ENCODE assay signal across 9 cellular contexts in the genomic region with DNA sequence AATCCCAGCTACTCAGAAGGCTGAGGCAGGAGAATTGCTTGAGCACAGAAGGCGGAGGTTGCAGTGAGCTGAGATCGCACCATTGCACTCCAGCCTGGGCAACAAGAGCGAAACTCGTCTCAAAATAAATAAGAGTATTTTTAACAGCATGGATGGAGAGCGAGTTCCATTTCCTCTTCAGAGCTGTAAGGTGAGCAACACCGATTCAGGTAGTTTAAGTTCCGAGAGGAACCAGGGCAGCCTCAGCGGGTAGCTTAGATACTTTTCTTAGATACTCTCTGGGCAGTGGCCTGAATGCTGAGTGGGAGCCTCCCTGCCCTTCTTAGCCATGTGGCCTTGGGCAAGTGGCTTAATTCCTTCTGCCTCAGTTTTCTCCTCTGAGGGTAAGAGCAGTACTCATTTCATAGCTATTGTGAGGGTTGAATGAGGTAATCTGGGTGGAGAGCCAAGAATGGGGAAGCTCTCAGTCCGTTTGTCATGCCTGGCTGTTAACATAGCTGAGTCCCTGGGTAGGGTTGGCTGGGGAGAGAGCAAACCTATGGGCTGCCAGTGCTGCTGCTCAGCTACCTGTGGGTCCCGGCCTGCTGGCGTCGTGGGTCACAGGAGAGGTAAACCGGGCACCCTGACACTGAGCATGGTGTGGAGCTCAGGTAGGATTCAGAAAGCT. TPM values are rescaled to one million over a fixed set of nuclear protein-coding genes. Genes with fewer than 3 reads are reported as not detected.
DNase-seq lines count a peak whose midpoint lies in the region; ATAC-seq, FAIRE-seq and TF ChIP-seq lines count a peak whose summit lies in the region.
"Had no signal": no experiment of that assay in that cellular context is flagged by ENCODE, and none has a peak within 500 bp of the region (broad histone marks: within the 10 kb centered on the region; RNA-seq: fewer than 3 reads in every experiment).

No MANE protein-coding gene starts in this region.

- peaks cover 5% of the 10 kb centered on the region; the same call in 1 of the 2 replicates for H3F3A ChIP-seq in DOHH2 (ENCODE audit: control insufficient read depth, insufficient read depth)

- DNase-seq in LNCaP clone FGC (ENCODE audit: low read depth) (peak; percentile 61), bronchial epithelial cell (ENCODE audit: low read depth) (peak; percentile 79), mesenchymal stem cell (peak; percentile 52), NCI-H2171 treated with DMSO at 0.1 percent for 48 hours (lab: John Stamatoyannopoulos, UW) (no peak)
- DNase-seq: NCI-H2081 treated with DMSO at 0.1 percent for 48 hours had no signal

- H3K9me2 ChIP-seq in DOHH2 (replicated peaks; ENCODE audit: control insufficient read depth, low read length) = no peaks in the 10 kb centered on the region

- peaks cover 77% of the 10 kb centered on the region for H3K79me2 ChIP-seq in DOHH2 (ENCODE audit: control insufficient read depth, low read length)

- no peak overlapping the region for H2BK120ac ChIP-seq in mesenchymal stem cell (ENCODE audit: low read depth, low read length)

- H2BK15ac ChIP-seq in mesenchymal stem cell (ENCODE audit: low read depth, poor library complexity, severe bottlenecking) = no peak overlapping the region

- no peak overlapping the region for H4K91ac ChIP-seq in mesenchymal stem cell (ENCODE audit: low read length)

- peaks cover 37% of the 10 kb centered on the region for H3K4me1 ChIP-seq in DOHH2 (ENCODE audit: control insufficient read depth, low read length)
- peaks cover 15% of the 10 kb centered on the region for H3K4me1 ChIP-seq in mesenchymal stem cell (ENCODE audit: control insufficient read depth, insufficient read depth, low read depth, low read length)

- H3K4me3 ChIP-seq in DOHH2 (ENCODE audit: low read length) (peak overlapping the region; percentile 74), LNCaP clone FGC (ENCODE audit: low read depth, low read length) (no peak overlapping the region), bronchial epithelial cell (ENCODE audit: low read depth, low read length) (no peak overlapping the region), mesenchymal stem cell (ENCODE audit: insufficient read depth in 1 of 2, low read depth in 1 of 2, low read length in 2 of 2) (peak overlapping the region in 1 of 2 experiments; percentile 36)

- H2AK5ac ChIP-seq in mesenchymal stem cell (ENCODE audit: low read length, severe bottlenecking) = no peak overlapping the region

- no peak overlapping the region for H3K23ac ChIP-seq in mesenchymal stem cell (ENCODE audit: low read length in 2 of 2)

- peak overlapping the region in 1 of 2 experiments; percentile 13 for H3K14ac ChIP-seq in mesenchymal stem cell (ENCODE audit: low read length in 2 of 2)

- H3K27ac ChIP-seq in DOHH2 (ENCODE audit: low read depth, low read length) (peak overlapping the region; percentile 16; the same call in 1 of the 2 replicates), mesenchymal stem cell (ENCODE audit: low read length, poor library complexity, severe bottlenecking) (no peak overlapping the region)

- H3K4me2 ChIP-seq in DOHH2 (ENCODE audit: low read length) = peak overlapping the region; percentile 79
- H3K4me2 ChIP-seq in mesenchymal stem cell (ENCODE audit: low read length, poor library complexity, severe bottlenecking) = no peak overlapping the region

- no peaks in the 10 kb centered on the region for H3K27me3 ChIP-seq in DOHH2 (ENCODE audit: control insufficient read depth, low read length)
- no peaks in the 10 kb centered on the region for H3K27me3 ChIP-seq in bronchial epithelial cell (ENCODE audit: control insufficient read depth, insufficient read depth, low read length)
- no peaks in the 10 kb centered on the region for H3K27me3 ChIP-seq in mesenchymal stem cell (ENCODE audit: control insufficient read depth in 1 of 2, insufficient read depth in 1 of 2, low read length in 2 of 2)

- H3K36me3 ChIP-seq in DOHH2 (ENCODE audit: control insufficient read depth, low read length) = 0 out of 2 replicates have a peak, but pooled peaks cover 4% of the 10 kb centered on the region
- peaks cover 1% of the 10 kb centered on the region for H3K36me3 ChIP-seq in bronchial epithelial cell (ENCODE audit: control insufficient read depth, insufficient read depth, low read length)
- peaks cover 0 to 19% of the 10 kb centered on the region in 2 experiments for H3K36me3 ChIP-seq in mesenchymal stem cell (ENCODE audit: control insufficient read depth in 1 of 2, insufficient read depth in 2 of 2, low read depth in 1 of 2, low read length in 2 of 2)

- H3K9me3 ChIP-seq in DOHH2 (ENCODE audit: control insufficient read depth, insufficient read depth, low read length) (no peaks in the 10 kb centered on the region), mesenchymal stem cell (ENCODE audit: control insufficient read depth, low read length) (no peaks in the 10 kb centered on the region)

- no peak for TF ChIP-seq CTCF in DOHH2 (IDR thresholded peaks at IDR 0.05; ENCODE audit: low read depth, low read length, poor library complexity, severe bottlenecking)
- no peak for TF ChIP-seq CTCF in LNCaP clone FGC (IDR thresholded peaks at IDR 0.05; ENCODE audit: control insufficient read depth, extremely low read depth, insufficient read depth)
- TF ChIP-seq CTCF in bronchial epithelial cell (IDR thresholded peaks at IDR 0.05; ENCODE audit: insufficient read depth, low read length, severe bottlenecking) = no peak

- H3K9ac ChIP-seq in mesenchymal stem cell (ENCODE audit: low read length) = peak overlapping the region; percentile 46

- WGBS in mesenchymal stem cell = 92% methylated on average over 13 of the region's 13 CpGs

- H2AFZ ChIP-seq in mesenchymal stem cell (ENCODE audit: low read depth, low read length) = no peak overlapping the region

- FAIRE-seq in bronchial epithelial cell (lab: Jason Lieb, UNC) = peak; percentile 81

- H4K8ac ChIP-seq in mesenchymal stem cell (ENCODE audit: low read length) = no peak overlapping the region

- peaks cover 39% of the 10 kb centered on the region for H3K79me1 ChIP-seq in mesenchymal stem cell (replicated peaks; ENCODE audit: low read length, poor library complexity, severe bottlenecking)

- no peak overlapping the region for H3K4ac ChIP-seq in mesenchymal stem cell (ENCODE audit: low read depth in 1 of 2, low read length in 2 of 2)

- no peak overlapping the region for H2BK12ac ChIP-seq in mesenchymal stem cell (ENCODE audit: low read length in 2 of 2)

- H3K18ac ChIP-seq in mesenchymal stem cell (ENCODE audit: low read depth in 1 of 2, low read length in 2 of 2) = no peak overlapping the region

- peaks cover 21% of the 10 kb centered on the region for H4K20me1 ChIP-seq in DOHH2 (ENCODE audit: control insufficient read depth, insufficient read depth, low read depth, low read length)

- no peak overlapping the region for H2BK5ac ChIP-seq in mesenchymal stem cell (ENCODE audit: low read depth, low read length, poor library complexity, severe bottlenecking)

- no peak for ATAC-seq in HG02759 (IDR thresholded peaks at IDR 0.05; ENCODE audit: unreplicated experiment)
- no peak for ATAC-seq in HG02678 (IDR thresholded peaks at IDR 0.05; ENCODE audit: unreplicated experiment)
- no peak for ATAC-seq in GM19324 (IDR thresholded peaks at IDR 0.05; ENCODE audit: low FRiP score, unreplicated experiment)

RNA-seq across cellular contexts. Expression of a gene that starts 4.1 kb away (rescaled TPM):
- 4.7 and 6.1 TPM in 2 replicates for total RNA-seq in bronchial epithelial cell
- polyA plus RNA-seq in mesenchymal stem cell (2013, experiment 1 of 2) = 8.0 TPM
- polyA plus RNA-seq in mesenchymal stem cell (2013, experiment 2 of 2) = 8.2 TPM
